Comparison of ENCODE assay signal across 4 cellular contexts in the genomic region with DNA sequence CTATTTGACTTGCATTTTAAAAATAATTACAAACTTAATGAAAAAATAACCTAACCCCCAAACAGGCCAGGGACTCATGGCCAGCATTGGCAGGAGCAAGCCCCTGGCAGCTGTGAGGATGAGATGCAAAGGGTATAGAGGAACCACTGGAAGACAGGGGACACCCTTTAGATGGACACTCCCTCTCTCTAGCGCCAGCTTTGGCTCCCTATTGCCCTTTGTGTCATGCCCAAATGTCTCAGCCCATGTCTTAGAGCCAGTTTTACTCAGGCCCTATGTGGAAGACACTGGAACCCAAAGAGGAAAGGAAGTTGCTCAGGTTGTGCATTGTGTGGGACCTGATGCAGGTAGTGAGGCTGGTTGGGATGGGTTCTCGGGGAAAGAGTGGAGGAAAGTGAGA.
TF ChIP-seq lines count a peak whose summit lies in the region.

No MANE protein-coding gene starts in this region.

TF ChIP-seq in A549, 52 proteins besides CTCF, POLR2A, EP300 and RAD21:
- no peak for TF ChIP-seq TP53 (CRISPR knock-in tag; IDR thresholded peaks at IDR 0.05)
- TF ChIP-seq NFE2L2 (conservative IDR thresholded peaks at IDR 0.05; ENCODE audit: low read length), result no peak
- TF ChIP-seq FOSL2 (IDR thresholded peaks at IDR 0.05), result no peak
- TF ChIP-seq FOSL2 (CRISPR knock-in tag; IDR thresholded peaks at IDR 0.05), result no peak
- no peak for TF ChIP-seq MAFK (IDR thresholded peaks at IDR 0.05; ENCODE audit: partially characterized antibody)
- peak; percentile 53 for TF ChIP-seq ZFP36 (IDR thresholded peaks at IDR 0.05; ENCODE audit: borderline replicate concordance, partially characterized antibody)

TF ChIP-seq in HEK293, 187 proteins besides CTCF, POLR2A, EP300 and RAD21:
- TF ChIP-seq ZNF529 (tag by site-specific recombination; IDR thresholded peaks at IDR 0.05; ENCODE audit: insufficient replicate concordance) (no peak), ZNF223 (tag by site-specific recombination; IDR thresholded peaks at IDR 0.05) (no peak), ZNF548 (tag by site-specific recombination; IDR thresholded peaks at IDR 0.05) (no peak), ZNF16 (tag by site-specific recombination; IDR thresholded peaks at IDR 0.05; ENCODE audit: low read depth) (peak; percentile 86)
- TF ChIP-seq, protein P1, sequence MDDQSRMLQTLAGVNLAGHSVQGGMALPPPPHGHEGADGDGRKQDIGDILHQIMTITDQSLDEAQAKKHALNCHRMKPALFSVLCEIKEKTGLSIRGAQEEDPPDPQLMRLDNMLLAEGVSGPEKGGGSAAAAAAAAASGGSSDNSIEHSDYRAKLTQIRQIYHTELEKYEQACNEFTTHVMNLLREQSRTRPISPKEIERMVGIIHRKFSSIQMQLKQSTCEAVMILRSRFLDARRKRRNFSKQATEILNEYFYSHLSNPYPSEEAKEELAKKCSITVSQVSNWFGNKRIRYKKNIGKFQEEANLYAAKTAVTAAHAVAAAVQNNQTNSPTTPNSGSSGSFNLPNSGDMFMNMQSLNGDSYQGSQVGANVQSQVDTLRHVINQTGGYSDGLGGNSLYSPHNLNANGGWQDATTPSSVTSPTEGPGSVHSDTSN (CRISPR knock-in tag; IDR thresholded peaks at IDR 0.05), result no peak
- TF ChIP-seq, protein P2, sequence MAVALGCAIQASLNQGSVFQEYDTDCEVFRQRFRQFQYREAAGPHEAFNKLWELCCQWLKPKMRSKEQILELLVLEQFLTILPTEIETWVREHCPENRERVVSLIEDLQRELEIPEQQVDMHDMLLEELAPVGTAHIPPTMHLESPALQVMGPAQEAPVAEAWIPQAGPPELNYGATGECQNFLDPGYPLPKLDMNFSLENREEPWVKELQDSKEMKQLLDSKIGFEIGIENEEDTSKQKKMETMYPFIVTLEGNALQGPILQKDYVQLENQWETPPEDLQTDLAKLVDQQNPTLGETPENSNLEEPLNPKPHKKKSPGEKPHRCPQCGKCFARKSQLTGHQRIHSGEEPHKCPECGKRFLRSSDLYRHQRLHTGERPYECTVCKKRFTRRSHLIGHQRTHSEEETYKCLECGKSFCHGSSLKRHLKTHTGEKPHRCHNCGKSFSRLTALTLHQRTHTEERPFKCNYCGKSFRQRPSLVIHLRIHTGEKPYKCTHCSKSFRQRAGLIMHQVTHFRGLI (tag by site-specific recombination; IDR thresholded peaks at IDR 0.05), result no peak

TF ChIP-seq in K562, 482 proteins besides CTCF, POLR2A, EP300 and RAD21:
- TF ChIP-seq RBM25 (IDR thresholded peaks at IDR 0.05; ENCODE audit: low read depth, low read length, severe bottlenecking), result peak; percentile 58
- TF ChIP-seq NR2C1 (IDR thresholded peaks at IDR 0.05), result no peak
- no peak for TF ChIP-seq NR2C1 (tag; IDR thresholded peaks at IDR 0.05)
- peak; percentile 68 for TF ChIP-seq ZFP36 (IDR thresholded peaks at IDR 0.05; ENCODE audit: low read depth, low read length, partially characterized antibody)

TF ChIP-seq in H1, 55 proteins besides CTCF, POLR2A, EP300 and RAD21:
- 0 out of 4 replicates have a peak, but pooled peaks of 1 of the 2 experiments have one; percentile 34 for TF ChIP-seq HDAC2 (IDR thresholded peaks at IDR 0.05; ENCODE audit: borderline replicate concordance in 1 of 2, low read depth in 2 of 2, low read length in 2 of 2)
- TF ChIP-seq ASH2L (IDR thresholded peaks at IDR 0.05; ENCODE audit: low read length), result no peak
- no peak for TF ChIP-seq RFX5 (IDR thresholded peaks at IDR 0.05; ENCODE audit: borderline replicate concordance, low read depth, low read length)
- TF ChIP-seq KDM1A (IDR thresholded peaks at IDR 0.05; ENCODE audit: borderline replicate concordance, low read length), result peak; percentile 76; the same call in 1 of the 2 replicates
- TF ChIP-seq, protein P3, sequence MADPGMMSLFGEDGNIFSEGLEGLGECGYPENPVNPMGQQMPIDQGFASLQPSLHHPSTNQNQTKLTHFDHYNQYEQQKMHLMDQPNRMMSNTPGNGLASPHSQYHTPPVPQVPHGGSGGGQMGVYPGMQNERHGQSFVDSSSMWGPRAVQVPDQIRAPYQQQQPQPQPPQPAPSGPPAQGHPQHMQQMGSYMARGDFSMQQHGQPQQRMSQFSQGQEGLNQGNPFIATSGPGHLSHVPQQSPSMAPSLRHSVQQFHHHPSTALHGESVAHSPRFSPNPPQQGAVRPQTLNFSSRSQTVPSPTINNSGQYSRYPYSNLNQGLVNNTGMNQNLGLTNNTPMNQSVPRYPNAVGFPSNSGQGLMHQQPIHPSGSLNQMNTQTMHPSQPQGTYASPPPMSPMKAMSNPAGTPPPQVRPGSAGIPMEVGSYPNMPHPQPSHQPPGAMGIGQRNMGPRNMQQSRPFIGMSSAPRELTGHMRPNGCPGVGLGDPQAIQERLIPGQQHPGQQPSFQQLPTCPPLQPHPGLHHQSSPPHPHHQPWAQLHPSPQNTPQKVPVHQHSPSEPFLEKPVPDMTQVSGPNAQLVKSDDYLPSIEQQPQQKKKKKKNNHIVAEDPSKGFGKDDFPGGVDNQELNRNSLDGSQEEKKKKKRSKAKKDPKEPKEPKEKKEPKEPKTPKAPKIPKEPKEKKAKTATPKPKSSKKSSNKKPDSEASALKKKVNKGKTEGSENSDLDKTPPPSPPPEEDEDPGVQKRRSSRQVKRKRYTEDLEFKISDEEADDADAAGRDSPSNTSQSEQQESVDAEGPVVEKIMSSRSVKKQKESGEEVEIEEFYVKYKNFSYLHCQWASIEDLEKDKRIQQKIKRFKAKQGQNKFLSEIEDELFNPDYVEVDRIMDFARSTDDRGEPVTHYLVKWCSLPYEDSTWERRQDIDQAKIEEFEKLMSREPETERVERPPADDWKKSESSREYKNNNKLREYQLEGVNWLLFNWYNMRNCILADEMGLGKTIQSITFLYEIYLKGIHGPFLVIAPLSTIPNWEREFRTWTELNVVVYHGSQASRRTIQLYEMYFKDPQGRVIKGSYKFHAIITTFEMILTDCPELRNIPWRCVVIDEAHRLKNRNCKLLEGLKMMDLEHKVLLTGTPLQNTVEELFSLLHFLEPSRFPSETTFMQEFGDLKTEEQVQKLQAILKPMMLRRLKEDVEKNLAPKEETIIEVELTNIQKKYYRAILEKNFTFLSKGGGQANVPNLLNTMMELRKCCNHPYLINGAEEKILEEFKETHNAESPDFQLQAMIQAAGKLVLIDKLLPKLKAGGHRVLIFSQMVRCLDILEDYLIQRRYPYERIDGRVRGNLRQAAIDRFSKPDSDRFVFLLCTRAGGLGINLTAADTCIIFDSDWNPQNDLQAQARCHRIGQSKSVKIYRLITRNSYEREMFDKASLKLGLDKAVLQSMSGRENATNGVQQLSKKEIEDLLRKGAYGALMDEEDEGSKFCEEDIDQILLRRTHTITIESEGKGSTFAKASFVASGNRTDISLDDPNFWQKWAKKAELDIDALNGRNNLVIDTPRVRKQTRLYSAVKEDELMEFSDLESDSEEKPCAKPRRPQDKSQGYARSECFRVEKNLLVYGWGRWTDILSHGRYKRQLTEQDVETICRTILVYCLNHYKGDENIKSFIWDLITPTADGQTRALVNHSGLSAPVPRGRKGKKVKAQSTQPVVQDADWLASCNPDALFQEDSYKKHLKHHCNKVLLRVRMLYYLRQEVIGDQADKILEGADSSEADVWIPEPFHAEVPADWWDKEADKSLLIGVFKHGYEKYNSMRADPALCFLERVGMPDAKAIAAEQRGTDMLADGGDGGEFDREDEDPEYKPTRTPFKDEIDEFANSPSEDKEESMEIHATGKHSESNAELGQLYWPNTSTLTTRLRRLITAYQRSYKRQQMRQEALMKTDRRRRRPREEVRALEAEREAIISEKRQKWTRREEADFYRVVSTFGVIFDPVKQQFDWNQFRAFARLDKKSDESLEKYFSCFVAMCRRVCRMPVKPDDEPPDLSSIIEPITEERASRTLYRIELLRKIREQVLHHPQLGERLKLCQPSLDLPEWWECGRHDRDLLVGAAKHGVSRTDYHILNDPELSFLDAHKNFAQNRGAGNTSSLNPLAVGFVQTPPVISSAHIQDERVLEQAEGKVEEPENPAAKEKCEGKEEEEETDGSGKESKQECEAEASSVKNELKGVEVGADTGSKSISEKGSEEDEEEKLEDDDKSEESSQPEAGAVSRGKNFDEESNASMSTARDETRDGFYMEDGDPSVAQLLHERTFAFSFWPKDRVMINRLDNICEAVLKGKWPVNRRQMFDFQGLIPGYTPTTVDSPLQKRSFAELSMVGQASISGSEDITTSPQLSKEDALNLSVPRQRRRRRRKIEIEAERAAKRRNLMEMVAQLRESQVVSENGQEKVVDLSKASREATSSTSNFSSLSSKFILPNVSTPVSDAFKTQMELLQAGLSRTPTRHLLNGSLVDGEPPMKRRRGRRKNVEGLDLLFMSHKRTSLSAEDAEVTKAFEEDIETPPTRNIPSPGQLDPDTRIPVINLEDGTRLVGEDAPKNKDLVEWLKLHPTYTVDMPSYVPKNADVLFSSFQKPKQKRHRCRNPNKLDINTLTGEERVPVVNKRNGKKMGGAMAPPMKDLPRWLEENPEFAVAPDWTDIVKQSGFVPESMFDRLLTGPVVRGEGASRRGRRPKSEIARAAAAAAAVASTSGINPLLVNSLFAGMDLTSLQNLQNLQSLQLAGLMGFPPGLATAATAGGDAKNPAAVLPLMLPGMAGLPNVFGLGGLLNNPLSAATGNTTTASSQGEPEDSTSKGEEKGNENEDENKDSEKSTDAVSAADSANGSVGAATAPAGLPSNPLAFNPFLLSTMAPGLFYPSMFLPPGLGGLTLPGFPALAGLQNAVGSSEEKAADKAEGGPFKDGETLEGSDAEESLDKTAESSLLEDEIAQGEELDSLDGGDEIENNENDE (IDR thresholded peaks at IDR 0.05; ENCODE audit: insufficient replicate concordance, low read length), result no peak
